17 cellular contexts compared by ENCODE assay signal in the genomic region with DNA sequence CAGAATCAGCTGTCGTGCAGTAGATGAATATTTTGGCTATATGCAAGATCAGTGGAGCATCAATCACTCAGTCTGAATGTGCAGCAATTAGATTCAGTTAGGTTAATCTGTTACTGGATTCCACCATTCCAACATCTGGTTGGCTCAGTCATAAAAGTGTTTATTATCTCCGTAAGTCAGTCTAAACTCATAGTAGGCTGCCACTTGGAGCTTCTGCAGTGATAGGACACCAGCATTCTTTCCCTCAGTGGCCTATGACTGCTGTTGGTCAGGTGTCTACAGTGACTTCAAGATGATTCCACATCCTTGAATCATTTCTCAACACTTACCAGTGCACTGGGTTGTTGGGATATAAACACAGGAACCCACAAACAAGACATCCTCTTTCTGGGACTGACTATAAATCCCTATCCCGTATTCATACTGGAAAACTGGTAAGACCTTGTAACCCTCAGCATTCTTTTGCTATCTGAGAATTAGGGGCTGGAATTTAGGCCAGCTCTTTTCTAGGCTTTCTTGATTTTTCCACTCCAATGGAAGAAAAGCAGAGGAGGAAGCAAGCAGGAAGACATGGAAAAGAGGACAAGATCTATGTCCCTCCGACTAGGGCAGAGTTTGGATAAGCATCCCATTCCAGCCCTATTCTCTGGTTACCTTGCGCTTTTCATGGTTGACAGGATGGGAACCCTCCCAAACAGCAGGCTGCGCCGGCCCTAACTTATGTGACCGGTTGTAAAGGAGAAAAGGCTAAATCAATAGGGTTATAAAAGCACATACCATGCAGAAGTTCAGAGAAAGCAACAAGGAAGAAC.
"Had no signal": no experiment of that assay in that cellular context is flagged by ENCODE, and none has a peak within 500 bp of the region (broad histone marks: within the 10 kb centered on the region; RNA-seq: fewer than 3 reads in every experiment).

No MANE protein-coding gene starts in this region.

- H3K4me1 Mint-ChIP-seq: activated naive CD4-positive, alpha-beta T cell treated with anti-CD3 and anti-CD28 coated beads, Interleukin-2, amount 50 U/mL, for 24 hours had no signal

- H3K27me3 ChIP-seq: ascending aorta, brain microvascular endothelial cell, right lobe of liver, testis, vagina had no signal

- H3K4me3 Mint-ChIP-seq: activated naive CD4-positive, alpha-beta T cell treated with anti-CD3 and anti-CD28 coated beads, Interleukin-2, amount 50 U/mL, for 24 hours; dendritic cell treated with granulocyte-macrophage colony-stimulating factor and Interleukin-4, amounts not matched to agents 40 ng/mL and 50 ng/mL, for 4 days; type B pancreatic cell had no signal

- H3K4me3 ChIP-seq: ascending aorta, mucosa of descending colon, right lobe of liver, testis, vagina had no signal

- H3K4me1 ChIP-seq: ascending aorta, right lobe of liver had no signal

- H3K9me3 Mint-ChIP-seq: dendritic cell treated with granulocyte-macrophage colony-stimulating factor and Interleukin-4, amounts not matched to agents 40 ng/mL and 50 ng/mL, for 4 days; type B pancreatic cell had no signal

- H3K9me3 ChIP-seq: ascending aorta, mucosa of descending colon, right lobe of liver, testis, vagina had no signal

- H3K36me3 Mint-ChIP-seq: activated naive CD4-positive, alpha-beta T cell treated with anti-CD3 and anti-CD28 coated beads, Interleukin-2, amount 50 U/mL, for 24 hours; type B pancreatic cell had no signal

- H3K27ac Mint-ChIP-seq: activated naive CD4-positive, alpha-beta T cell treated with anti-CD3 and anti-CD28 coated beads, Interleukin-2, amount 50 U/mL, for 24 hours; dendritic cell treated with granulocyte-macrophage colony-stimulating factor and Interleukin-4, amounts not matched to agents 40 ng/mL and 50 ng/mL, for 4 days; type B pancreatic cell had no signal

- H3K27me3 Mint-ChIP-seq: activated naive CD4-positive, alpha-beta T cell treated with anti-CD3 and anti-CD28 coated beads, Interleukin-2, amount 50 U/mL, for 24 hours; dendritic cell treated with granulocyte-macrophage colony-stimulating factor and Interleukin-4, amounts not matched to agents 40 ng/mL and 50 ng/mL, for 4 days; type B pancreatic cell had no signal

- H3K36me3 ChIP-seq: ascending aorta, brain microvascular endothelial cell, right lobe of liver, vagina, WERI-Rb-1 had no signal

- H3K27ac ChIP-seq: ascending aorta, brain microvascular endothelial cell, right lobe of liver, testis, vagina, WERI-Rb-1 had no signal

- DNase-seq: activated gamma-delta T cell treated with Interleukin-2 at 50 U/mL for 16 hours; activated T-cell treated with anti-CD3 and anti-CD28 coated beads, Interleukin-2, amount 50 U/mL, for 1 hour; effector CD4-positive, alpha-beta T cell; glutamatergic neuron; left ventricle myocardium superior; stimulated activated CD4-positive, alpha-beta T cell treated with anti-CD3 and anti-CD28 coated beads, Interleukin-15, amount 100 ng/mL, for 24 hours; stimulated activated naive CD4-positive, alpha-beta T cell had no signal
